ENCODE assay signal across 29 cellular contexts in genomic region chr15:40415226-40415625, GRCh38.
"Had no signal": no experiment of that assay in that cellular context is flagged by ENCODE, and none has a peak within 500 bp of the region (broad histone marks: within the 10 kb centered on the region; RNA-seq: fewer than 3 reads in every experiment).

No MANE protein-coding gene starts in this region.

- H3K9me3 Mint-ChIP-seq: activated CD4-positive, alpha-beta memory T cell treated with anti-CD3 and anti-CD28 coated beads for 36 hours; activated CD4-positive, alpha-beta T cell treated with anti-CD3 and anti-CD28 coated beads, Interleukin-2, amount 10 ng/mL, durations not matched to agents 24 days and 14 days; activated naive CD4-positive, alpha-beta T cell treated with anti-CD3 and anti-CD28 coated beads, Interleukin-2, amount 10 ng/mL, durations not matched to agents 7 days and 5 days; activated naive CD4-positive, alpha-beta T cell treated with anti-CD3 and anti-CD28 coated beads, Interleukin-2, amount 50 U/mL, for 72 hours; activated naive CD8-positive, alpha-beta T cell treated with anti-CD3 and anti-CD28 coated beads, Interleukin-2, amount 10 ng/mL, durations not matched to agents 7 days and 5 days; T-helper 2 cell treated with Interferon-gamma antibody and Interleukin-4, amounts not matched to agents 5 μg/mL and 100 μg/mL, for 36 hours had no signal

- H3K27ac Mint-ChIP-seq: activated CD4-positive, alpha-beta memory T cell treated with anti-CD3 and anti-CD28 coated beads for 36 hours; activated CD4-positive, alpha-beta T cell treated with anti-CD3 and anti-CD28 coated beads for 36 hours; activated CD4-positive, alpha-beta T cell treated with anti-CD3 and anti-CD28 coated beads, Interleukin-2, amount 10 ng/mL, durations not matched to agents 24 days and 14 days; activated CD8-positive, alpha-beta memory T cell treated with anti-CD3 and anti-CD28 coated beads, Interleukin-2, amount 10 ng/mL, durations not matched to agents 7 days and 5 days; activated CD8-positive, alpha-beta T cell treated with anti-CD3 and anti-CD28 coated beads, Interleukin-2, amount 10 ng/mL, durations not matched to agents 7 days and 5 days; activated naive CD8-positive, alpha-beta T cell treated with anti-CD3 and anti-CD28 coated beads, Interleukin-2, amount 10 ng/mL, durations not matched to agents 7 days and 5 days; T-helper 17 cell; T-helper 2 cell treated with Interferon-gamma antibody and Interleukin-4, amounts not matched to agents 5 μg/mL and 100 μg/mL, for 36 hours had no signal

- DNase-seq: activated CD4-positive, alpha-beta memory T cell treated with anti-CD3 and anti-CD28 coated beads for 36 hours; activated CD4-positive, alpha-beta T cell treated with anti-CD3 and anti-CD28 coated beads for 36 hours; activated CD4-positive, alpha-beta T cell treated with anti-CD3 and anti-CD28 coated beads, Interleukin-2, amount 10 ng/mL, durations not matched to agents 24 days and 14 days; activated CD4-positive, CD25-positive, alpha-beta regulatory T cell; activated CD4-positive, CD25-positive, alpha-beta regulatory T cell treated with anti-CD3 and anti-CD28 coated beads, Interleukin-2, amount 50 U/mL, for 72 hours; activated CD8-positive, alpha-beta memory T cell treated with anti-CD3 and anti-CD28 coated beads, Interleukin-2, amount 10 ng/mL, durations not matched to agents 7 days and 5 days; activated CD8-positive, alpha-beta memory T cell treated with anti-CD3 and anti-CD28 coated beads, Interleukin-2, amount 50 U/mL, for 4 hours; activated CD8-positive, alpha-beta T cell treated with anti-CD3 and anti-CD28 coated beads, Interleukin-2, amount 10 ng/mL, durations not matched to agents 7 days and 5 days; activated gamma-delta T cell; activated naive CD4-positive, alpha-beta T cell; activated naive CD4-positive, alpha-beta T cell treated with anti-CD3 and anti-CD28 coated beads, Interleukin-2, amount 10 ng/mL, durations not matched to agents 7 days and 5 days; activated naive CD8-positive, alpha-beta T cell treated with anti-CD3 and anti-CD28 coated beads, Interleukin-2, amount 10 ng/mL, durations not matched to agents 7 days and 5 days; activated T-cell treated with anti-CD3 and anti-CD28 coated beads, Interleukin-2, amount 50 U/mL, for 1 hour; activated T-cell treated with anti-CD3 and anti-CD28 coated beads, Interleukin-2, amount 50 U/mL, for 48 hours; central memory CD4-positive, alpha-beta T cell; cerebellar nuclear complex; colonic mucosa; effector CD8-positive, alpha-beta T cell; foreskin fibroblast; T-helper 1 cell; T-helper 17 cell; T1000; WERI-Rb-1 had no signal

- H3K4me3 Mint-ChIP-seq: activated CD4-positive, alpha-beta memory T cell treated with anti-CD3 and anti-CD28 coated beads for 36 hours; activated CD4-positive, alpha-beta T cell treated with anti-CD3 and anti-CD28 coated beads for 36 hours; activated CD4-positive, alpha-beta T cell treated with anti-CD3 and anti-CD28 coated beads, Interleukin-2, amount 10 ng/mL, durations not matched to agents 24 days and 14 days; activated CD8-positive, alpha-beta memory T cell treated with anti-CD3 and anti-CD28 coated beads, Interleukin-2, amount 10 ng/mL, durations not matched to agents 7 days and 5 days; activated CD8-positive, alpha-beta T cell treated with anti-CD3 and anti-CD28 coated beads, Interleukin-2, amount 10 ng/mL, durations not matched to agents 7 days and 5 days; activated naive CD4-positive, alpha-beta T cell treated with anti-CD3 and anti-CD28 coated beads, Interleukin-2, amount 10 ng/mL, durations not matched to agents 7 days and 5 days; activated naive CD8-positive, alpha-beta T cell treated with anti-CD3 and anti-CD28 coated beads, Interleukin-2, amount 10 ng/mL, durations not matched to agents 7 days and 5 days; brain; T-helper 17 cell; T-helper 2 cell treated with Interferon-gamma antibody and Interleukin-4, amounts not matched to agents 5 μg/mL and 100 μg/mL, for 36 hours had no signal

- H3K27ac ChIP-seq: ascending aorta, breast epithelium, colonic mucosa, WERI-Rb-1 had no signal

- H3K4me1 Mint-ChIP-seq: activated CD8-positive, alpha-beta memory T cell treated with anti-CD3 and anti-CD28 coated beads, Interleukin-2, amount 10 ng/mL, durations not matched to agents 7 days and 5 days; activated naive CD8-positive, alpha-beta T cell treated with anti-CD3 and anti-CD28 coated beads, Interleukin-2, amount 10 ng/mL, durations not matched to agents 7 days and 5 days had no signal

- H3K27me3 Mint-ChIP-seq: activated CD4-positive, alpha-beta memory T cell treated with anti-CD3 and anti-CD28 coated beads for 36 hours; activated CD4-positive, alpha-beta T cell treated with anti-CD3 and anti-CD28 coated beads for 36 hours; activated CD4-positive, alpha-beta T cell treated with anti-CD3 and anti-CD28 coated beads, Interleukin-2, amount 10 ng/mL, durations not matched to agents 24 days and 14 days; activated CD8-positive, alpha-beta memory T cell treated with anti-CD3 and anti-CD28 coated beads, Interleukin-2, amount 10 ng/mL, durations not matched to agents 7 days and 5 days; activated naive CD4-positive, alpha-beta T cell treated with anti-CD3 and anti-CD28 coated beads, Interleukin-2, amount 10 ng/mL, durations not matched to agents 7 days and 5 days; activated naive CD8-positive, alpha-beta T cell treated with anti-CD3 and anti-CD28 coated beads, Interleukin-2, amount 10 ng/mL, durations not matched to agents 7 days and 5 days; brain; T-helper 17 cell had no signal

- ATAC-seq: activated CD4-positive, alpha-beta T cell treated with anti-CD3 and anti-CD28 coated beads for 36 hours; activated CD8-positive, alpha-beta memory T cell treated with anti-CD3 and anti-CD28 coated beads, Interleukin-2, amount 10 ng/mL, durations not matched to agents 7 days and 5 days; activated CD8-positive, alpha-beta T cell treated with anti-CD3 and anti-CD28 coated beads, Interleukin-2, amount 10 ng/mL, durations not matched to agents 7 days and 5 days; activated naive CD4-positive, alpha-beta T cell treated with anti-CD3 and anti-CD28 coated beads, Interleukin-2, amount 50 U/mL, for 72 hours; esophagus mucosa; T-helper 17 cell had no signal
